In genomic region chr12:52223411-52224039, GRCh38 we compare ENCODE assay signal across 2 cellular contexts.
TF ChIP-seq lines count a peak whose summit lies in the region.

No MANE protein-coding gene starts in this region.

TF ChIP-seq in A549, 52 proteins besides CTCF, POLR2A, EP300 and RAD21:
- TF ChIP-seq ELK1 (IDR thresholded peaks at IDR 0.05; ENCODE audit: low read depth, low read length), result no peak
- no peak for TF ChIP-seq FOSL2 (IDR thresholded peaks at IDR 0.05)
- TF ChIP-seq FOSL2 (CRISPR knock-in tag; IDR thresholded peaks at IDR 0.05), result peak; percentile 21; the same call in 1 of the 2 replicates
TF ChIP-seq in A549: peak in this region for 1.

TF ChIP-seq in WTC11, 78 proteins besides CTCF, POLR2A, EP300 and RAD21 (continued from another document):
- no peak for TF ChIP-seq ZSCAN18 (CRISPR knock-in tag; IDR thresholded peaks at IDR 0.05)
- no peak for TF ChIP-seq ARID4B (CRISPR knock-in tag; IDR thresholded peaks at IDR 0.05; ENCODE audit: borderline replicate concordance)
- no peak for TF ChIP-seq FOXK1 (CRISPR knock-in tag; IDR thresholded peaks at IDR 0.05)
- no peak for TF ChIP-seq CREB1 (CRISPR knock-in tag; IDR thresholded peaks at IDR 0.05)
- TF ChIP-seq ZNF317 (CRISPR knock-in tag; IDR thresholded peaks at IDR 0.05; ENCODE audit: borderline replicate concordance, low read depth), result no peak
